23 cellular contexts compared by ENCODE assay signal in the genomic region with DNA sequence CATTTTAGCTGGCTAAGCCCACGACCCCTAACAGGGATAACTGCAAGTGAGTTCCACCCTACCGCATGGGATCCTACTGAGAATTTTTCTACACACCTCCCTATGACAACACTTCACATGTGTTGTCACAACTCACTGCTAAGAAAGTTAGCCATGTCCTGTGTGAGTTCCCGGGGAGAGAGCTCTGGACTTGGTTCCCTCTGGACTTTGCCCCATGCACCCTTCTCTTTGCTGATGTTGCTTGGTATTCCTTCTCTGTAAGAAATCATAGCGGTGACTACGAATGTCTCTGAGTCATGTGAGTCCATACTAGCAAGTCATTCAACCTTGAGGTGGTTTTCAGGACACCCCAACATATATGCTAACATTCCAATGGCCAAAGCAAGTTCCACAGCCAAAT. TPM values are rescaled to one million over a fixed set of nuclear protein-coding genes. Genes with fewer than 3 reads are reported as not detected.
A peak's percentile ranks its signal among the peaks of the same experiment; 100 is the strongest.
DNase-seq lines count a peak whose midpoint lies in the region; ATAC-seq, FAIRE-seq and TF ChIP-seq lines count a peak whose summit lies in the region.
"Had no signal": no experiment of that assay in that cellular context is flagged by ENCODE, and none has a peak within 500 bp of the region (broad histone marks: within the 10 kb centered on the region; RNA-seq: fewer than 3 reads in every experiment).

No MANE protein-coding gene starts in this region.

- H3K9me3 ChIP-seq in Caco-2 (no peaks in the 10 kb centered on the region), psoas muscle (no peaks in the 10 kb centered on the region)

- H3K9me3 Mint-ChIP-seq in Caco-2 (ENCODE audit: unreplicated experiment) (no peaks in the 10 kb centered on the region), neural crest cell (no peaks in the 10 kb centered on the region), immature natural killer cell (no peaks in the 10 kb centered on the region), HFFc6 (no peaks in the 10 kb centered on the region)

- intact Hi-C loops in Caco-2 (cut with micrococcal nuclease; ENCODE audit: unreplicated experiment) (no loop called here), psoas muscle (cut with DNase I) (no loop called here)

- H3K4me3 ChIP-seq in Caco-2 (ENCODE audit: low read depth, low read length) = no peak overlapping the region
- no peak overlapping the region for H3K4me3 ChIP-seq in psoas muscle
- H3K4me3 ChIP-seq: PC-9 had no signal

- 91 to 92% (median 92%) methylated on average over 5 of the region's 5 CpGs for WGBS in psoas muscle, 3 donors

- H3K27me3 Mint-ChIP-seq in Caco-2 (ENCODE audit: insufficient read depth, unreplicated experiment) (no peaks in the 10 kb centered on the region), neural crest cell (ENCODE audit: low read depth) (peaks cover 6% of the 10 kb centered on the region), immature natural killer cell (ENCODE audit: low read depth in 3 of 3) (peaks cover 4 to 14% (median 5%) of the 10 kb centered on the region in 3 donors), HFFc6 (ENCODE audit: insufficient read depth) (peaks cover 40% of the 10 kb centered on the region)

- CTCF ChIA-PET in Caco-2 (lab: Charles Lee) = interaction anchor here (0.9 kb wide), 1 partner anchor 9 kb away, joined by 7 read pairs; the partner anchor contains the start of gene CDKN3

- H3K36me3 ChIP-seq in Caco-2 (ENCODE audit: control insufficient read depth, insufficient read depth, low read length) = no peaks in the 10 kb centered on the region
- no peaks in the 10 kb centered on the region for H3K36me3 ChIP-seq in psoas muscle (ENCODE audit: insufficient read depth in 1 of 2, low read depth in 1 of 2)

- no peaks in the 10 kb centered on the region for H3K36me3 Mint-ChIP-seq in Caco-2 (ENCODE audit: insufficient read depth, unreplicated experiment)
- no peaks in the 10 kb centered on the region for H3K36me3 Mint-ChIP-seq in neural crest cell (ENCODE audit: low read depth)
- H3K36me3 Mint-ChIP-seq in immature natural killer cell = no peaks in the 10 kb centered on the region
- H3K36me3 Mint-ChIP-seq in HFFc6 (ENCODE audit: low read depth) = peaks cover under 1% of the 10 kb centered on the region; the same call in 1 of the 2 replicates

- TF ChIP-seq CTCF in Caco-2 (IDR thresholded peaks at IDR 0.05; ENCODE audit: insufficient read depth in 1 of 2, low read depth in 1 of 2, low read length in 1 of 2, severe bottlenecking in 1 of 2, unreplicated experiment in 1 of 2) (no peak), neural crest cell (conservative IDR thresholded peaks at IDR 0.05) (no peak), psoas muscle (IDR thresholded peaks at IDR 0.05) (no peak), HFFc6 (IDR thresholded peaks at IDR 0.05) (no peak)

- POLR2A ChIA-PET in Caco-2 (lab: Charles Lee) = interaction anchor here (2.8 kb wide), 1 partner anchor 10 kb away, joined by 10 read pairs; the partner anchor contains the start of gene CDKN3

- H3K27ac Mint-ChIP-seq in Caco-2 (ENCODE audit: unreplicated experiment) (no peak overlapping the region), neural crest cell (ENCODE audit: unreplicated experiment) (peak overlapping the region; percentile 50), immature natural killer cell (no peak overlapping the region), HFFc6 (no peak overlapping the region)

- no peak for FAIRE-seq in RCC 7860 (lab: Jason Lieb, UNC)
- FAIRE-seq: D721Med, H1 had no signal

- H3K4me1 Mint-ChIP-seq in Caco-2 (ENCODE audit: low read depth, unreplicated experiment) (peaks cover 19% of the 10 kb centered on the region), neural crest cell (peaks cover 16% of the 10 kb centered on the region), immature natural killer cell (no peaks in the 10 kb centered on the region), HFFc6 (ENCODE audit: low read depth) (peaks cover 11% of the 10 kb centered on the region)

- H3K27me3 ChIP-seq in Caco-2 (replicated peaks; ENCODE audit: control insufficient read depth, insufficient read depth, low read length) (no peaks in the 10 kb centered on the region), psoas muscle (ENCODE audit: insufficient read depth in 3 of 3, low read length in 2 of 3) (peaks cover 0 to 7% (median 3%) of the 10 kb centered on the region in 3 donors)

- no TSS peak for BruUV-seq in Caco-2 (replicated peaks; lab: Mats Ljungman, UMichigan)

- H3K4me3 Mint-ChIP-seq in Caco-2 (ENCODE audit: unreplicated experiment) = no peak overlapping the region
- H3K4me3 Mint-ChIP-seq in neural crest cell = no peak overlapping the region
- no peak overlapping the region for H3K4me3 Mint-ChIP-seq in immature natural killer cell
- H3K4me3 Mint-ChIP-seq in HFFc6 = no peak overlapping the region

- ATAC-seq in psoas muscle = no peak
- ATAC-seq: SK-N-SH treated with all-trans-retinoic acid at 6 μM for 48 hours had no signal

- DNase-seq in Caco-2 (peak; percentile 25 to 47), RCC 7860 (ENCODE audit: low spot score) (peak; percentile 8), kidney tubule cell (ENCODE audit: low spot score) (peak; percentile 61), neural crest cell (ENCODE audit: low read depth, low spot score) (no peak), psoas muscle (no peak), immature natural killer cell (no peak), NCI-H146 (lab: John Stamatoyannopoulos, UW) (no peak), HFFc6 (no peak)
- DNase-seq: 8988T, DMS53, GF-D8, MM.1S, NCI-H1048, NCI-H1436, NCI-H2029, NCI-H226, NCI-H510A treated with DMSO at 0.1 percent for 48 hours, NCI-H748 treated with DMSO at 0.1 percent for 48 hours, PC-9 had no signal

- H3K27ac ChIP-seq in psoas muscle = no peak overlapping the region
- H3K27ac ChIP-seq: C4-2B, PC-9 had no signal

- H3K4me1 ChIP-seq in Caco-2 = peaks cover 15% of the 10 kb centered on the region
- H3K4me1 ChIP-seq in psoas muscle = no peaks in the 10 kb centered on the region

RNA-seq across cellular contexts. Expression of gene CDKN3, which starts 9.5 kb away (rescaled TPM):
- total RNA-seq in Caco-2 (2022) (64.9 and 83.0 TPM in 2 replicates), neural crest cell (39.4 and 43.8 TPM in 2 replicates), psoas muscle (1 to 10 TPM; 1.4 to 5.2 (median 3.2) TPM)
- polyA plus RNA-seq in psoas muscle (1 to 10 TPM; 1.4 to 6.0 (median 1.9) TPM), immature natural killer cell (1 to 10 TPM; 2.7 to 6.4 (median 6.4) TPM)
- total RNA-seq in HFFc6 (2021; fragmentation: NEBNext Ultra II Directional; extraction: Animal tissue kit (Norgen Biotek cat#: 25700)) = 100 to 1,000 TPM in 1 of 6 experiments, 10 to 100 TPM in 5; 33.3 to 106 (median 91.8) TPM

RNA-seq across cellular contexts. Expression of gene CNIH1, which starts 53.8 kb away (rescaled TPM):
- total RNA-seq in Caco-2 (2022) = 159 and 164 TPM in 2 replicates
- 118 and 120 TPM in 2 replicates for total RNA-seq in neural crest cell
- total RNA-seq in psoas muscle = 10 to 100 TPM; 57.8 to 79.0 (median 63.0) TPM
- polyA plus RNA-seq in psoas muscle = 100 to 1,000 TPM in 2 of 3 donors, 10 to 100 TPM in 1; 85.8 to 172 (median 149) TPM
- 100 to 1,000 TPM in 1 of 3 donors, 10 to 100 TPM in 2; 59.7 to 101 (median 61.8) TPM for polyA plus RNA-seq in immature natural killer cell
- 100 to 1,000 TPM; 158 to 212 (median 194) TPM for total RNA-seq in HFFc6 (2021; fragmentation: NEBNext Ultra II Directional; extraction: Animal tissue kit (Norgen Biotek cat#: 25700))

Comparison
In these comparisons a context has a peak if more than half of its experiments do, and no peak if none do; other contexts are left out.
1. DNase-seq: peak in Caco-2 (2 of 2), RCC 7860 (single experiment) and kidney tubule cell (single experiment); none in neural crest cell (single experiment), psoas muscle (0 of 2), immature natural killer cell (0 of 3), NCI-H146 (single experiment) and HFFc6 (single experiment).